Comparison of ENCODE assay signal across 24 cellular contexts in the genomic region with DNA sequence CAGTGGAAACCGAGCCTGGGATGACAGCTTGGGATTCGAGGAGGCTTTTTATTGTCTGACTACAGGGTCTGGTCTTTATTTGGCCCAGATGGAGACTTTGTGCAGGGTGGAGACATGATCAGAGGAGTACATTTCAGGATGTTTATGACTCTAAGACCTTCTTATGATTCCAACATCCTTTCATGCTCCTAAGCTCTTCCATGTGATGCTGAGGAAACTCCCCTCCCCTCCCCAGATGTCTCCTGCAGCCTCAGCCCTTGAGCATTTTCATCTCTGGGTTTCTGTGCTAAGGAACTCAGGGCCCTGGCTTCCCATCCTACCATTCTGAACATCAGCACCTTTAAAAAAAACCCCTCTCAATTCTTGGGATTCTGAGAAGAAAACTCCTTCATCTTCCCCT.
"Had no signal": no experiment of that assay in that cellular context is flagged by ENCODE, and none has a peak within 500 bp of the region (broad histone marks: within the 10 kb centered on the region; RNA-seq: fewer than 3 reads in every experiment).

No MANE protein-coding gene starts in this region.

- H3K9me3 ChIP-seq: gastrocnemius medialis, mucosa of descending colon, ovary, right lobe of liver, suprapubic skin, transverse colon, uterus had no signal

- H3K27me3 ChIP-seq: gastrocnemius medialis, ovary, right lobe of liver, suprapubic skin, transverse colon, uterus had no signal

- ATAC-seq: activated CD8-positive, alpha-beta T cell treated with anti-CD3 and anti-CD28 coated beads for 36 hours; effector memory CD8-positive, alpha-beta T cell; gastrocnemius medialis; left ventricle myocardium superior; mucosa of descending colon; right lobe of liver; stimulated activated naive CD8-positive, alpha-beta T cell treated with anti-CD3 and anti-CD28 coated beads, Interleukin-15, amount 100 ng/mL, for 72 hours had no signal

- H3K27ac ChIP-seq: gastrocnemius medialis, ovary, right lobe of liver, suprapubic skin, transverse colon, uterus had no signal

- FAIRE-seq: small intestine had no signal

- H3K4me3 ChIP-seq: gastrocnemius medialis, mucosa of descending colon, ovary, right lobe of liver, suprapubic skin, transverse colon, uterus had no signal

- H3K36me3 ChIP-seq: gastrocnemius medialis, ovary, right lobe of liver, suprapubic skin, transverse colon, uterus had no signal

- DNase-seq: activated CD4-positive, alpha-beta T cell treated with anti-CD3 and anti-CD28 coated beads, Interleukin-2, amount 10 ng/mL, durations not matched to agents 24 days and 14 days; activated CD4-positive, CD25-positive, alpha-beta regulatory T cell; activated CD8-positive, alpha-beta T cell treated with anti-CD3 and anti-CD28 coated beads for 36 hours; activated naive CD4-positive, alpha-beta T cell treated with Interleukin-2 at 50 U/mL for 16 hours; activated naive CD8-positive, alpha-beta T cell treated with anti-CD3 and anti-CD28 coated beads, Interleukin-2, amount 10 ng/mL, durations not matched to agents 7 days and 5 days; activated T-cell treated with anti-CD3 and anti-CD28 coated beads, Interleukin-2, amount 50 U/mL, for 1 hour; amygdala; effector memory CD8-positive, alpha-beta T cell; gastrocnemius medialis; head of caudate nucleus; immature natural killer cell; left ventricle myocardium superior; mucosa of descending colon; naive B cell; ovary; right lobe of liver; small intestine; stimulated activated CD4-positive, alpha-beta T cell treated with anti-CD3 and anti-CD28 coated beads, Interleukin-15, amount 100 ng/mL, for 24 hours; stimulated activated CD4-positive, alpha-beta T cell treated with anti-CD3 and anti-CD28 coated beads, Interleukin-4, amount 100 ng/mL, for 1 hour; stimulated activated naive CD8-positive, alpha-beta T cell treated with anti-CD3 and anti-CD28 coated beads, Interleukin-15, amount 100 ng/mL, for 72 hours; T-helper 9 cell; transverse colon; uterus had no signal

- H3K4me1 ChIP-seq: gastrocnemius medialis, right lobe of liver, suprapubic skin, transverse colon, uterus had no signal
